Comparison of ENCODE assay signal across 18 cellular contexts in the genomic region with DNA sequence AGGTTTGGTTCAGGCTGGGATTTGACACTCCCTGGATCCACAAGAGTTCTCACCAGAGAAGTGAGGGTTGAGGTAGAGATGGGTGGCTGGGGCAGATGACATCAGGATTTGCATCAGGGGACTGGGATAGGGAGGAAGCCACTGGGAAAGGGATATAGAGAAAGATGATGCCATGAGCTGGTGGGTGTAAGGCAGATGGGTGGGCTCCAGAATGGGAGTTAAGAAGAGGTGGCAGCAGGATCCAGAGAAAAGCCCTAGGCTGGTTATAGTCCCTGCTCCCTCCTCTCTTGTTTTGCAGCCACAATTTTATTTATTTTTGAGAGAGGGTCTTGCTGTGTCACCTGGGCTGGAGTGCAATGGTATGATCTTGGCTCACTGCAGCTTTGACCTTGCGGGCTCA. TPM values are rescaled to one million over a fixed set of nuclear protein-coding genes. Genes with fewer than 3 reads are reported as not detected.
DNase-seq lines count a peak whose midpoint lies in the region; ATAC-seq and TF ChIP-seq lines count a peak whose summit lies in the region.
"Had no signal": no experiment of that assay in that cellular context is flagged by ENCODE, and none has a peak within 500 bp of the region (broad histone marks: within the 10 kb centered on the region; RNA-seq: fewer than 3 reads in every experiment).

No MANE protein-coding gene starts in this region.

- DNase-seq in caudate nucleus (lab: John Stamatoyannopoulos, UW) (no peak), neural crest cell (ENCODE audit: low read depth, low spot score) (no peak), natural killer cell (no peak), lower lobe of right lung (no peak), NCI-H1694 (lab: John Stamatoyannopoulos, UW) (no peak)
- DNase-seq: 8988T; C1 segment of cervical spinal cord; Calu3; CD4-positive, alpha-beta memory T cell; COR-L47; DMS53; DMS79 treated with DMSO at 0.1 percent for 48 hours; GF-D8; GOT3 had no signal

- H3K4me3 ChIP-seq in HEK293 (ENCODE audit: low read depth, low read length) (no peak overlapping the region), lower lobe of right lung (no peak overlapping the region)
- H3K4me3 ChIP-seq: A549, HAP-1 had no signal

- intact Hi-C loops in natural killer cell (cut with micrococcal nuclease) (no loop called here), lower lobe of right lung (cut with DNase I) (no loop called here)

- TF ChIP-seq CTCF in HEK293 (tag by site-specific recombination; IDR thresholded peaks at IDR 0.05) (no peak), neural crest cell (conservative IDR thresholded peaks at IDR 0.05) (no peak), natural killer cell (IDR thresholded peaks at IDR 0.05) (no peak), lower lobe of right lung (IDR thresholded peaks at IDR 0.05) (no peak)

- H3K4me3 Mint-ChIP-seq in neural crest cell (peak overlapping the region; percentile 64), natural killer cell (no peak overlapping the region)
- H3K4me3 Mint-ChIP-seq: CD4-positive, alpha-beta memory T cell had no signal

- H3K27ac Mint-ChIP-seq in neural crest cell (ENCODE audit: unreplicated experiment) = peak overlapping the region; percentile 15
- H3K27ac Mint-ChIP-seq in natural killer cell = no peak overlapping the region

- peaks cover 37% of the 10 kb centered on the region for H3K27me3 ChIP-seq in lower lobe of right lung (ENCODE audit: low read depth)

- no peaks in the 10 kb centered on the region for H3K36me3 Mint-ChIP-seq in neural crest cell (ENCODE audit: low read depth)
- H3K36me3 Mint-ChIP-seq in natural killer cell = no peaks in the 10 kb centered on the region

- H3K27me3 Mint-ChIP-seq in neural crest cell (ENCODE audit: low read depth) (peaks cover 14% of the 10 kb centered on the region), natural killer cell (ENCODE audit: low read depth in 2 of 2) (peaks cover 19 to 29% of the 10 kb centered on the region in 2 donors)

- POLR2A ChIA-PET in HEK293 (lab: Yijun Ruan, JAX) = interaction anchor here (0.7 to 1.2 kb wide), 2 partner anchors 10 to 685 kb away, joined by 3 to 7 read pairs; no protein-coding TSS in a partner anchor

- H3K9me3 Mint-ChIP-seq in neural crest cell (no peaks in the 10 kb centered on the region), natural killer cell (no peaks in the 10 kb centered on the region)
- H3K9me3 Mint-ChIP-seq: CD4-positive, alpha-beta memory T cell had no signal

- no peak overlapping the region for H3K27ac ChIP-seq in HEK293 (ENCODE audit: extremely low read depth, low read depth, low read length)
- H3K27ac ChIP-seq in caudate nucleus (ENCODE audit: low read depth, low read length) = peak overlapping the region; percentile 90
- no peak overlapping the region for H3K27ac ChIP-seq in lower lobe of right lung
- H3K27ac ChIP-seq: A549 had no signal

- H3K36me3 ChIP-seq in HEK293 (ENCODE audit: control insufficient read depth in 2 of 2, insufficient read depth in 1 of 2, low read length in 2 of 2) = no peaks in the 10 kb centered on the region
- no peaks in the 10 kb centered on the region for H3K36me3 ChIP-seq in lower lobe of right lung
- H3K36me3 ChIP-seq: HAP-1 had no signal

- CTCF ChIA-PET in HEK293 (lab: Yijun Ruan, JAX) = interaction anchor here (1.0 kb wide), 1 partner anchor 33 kb away, joined by 3 read pairs; no protein-coding TSS in a partner anchor

- H3K4me1 ChIP-seq in HEK293 (ENCODE audit: control insufficient read depth, insufficient read depth, low read length) (no peaks in the 10 kb centered on the region), lower lobe of right lung (peaks cover 6% of the 10 kb centered on the region)
- H3K4me1 ChIP-seq: HAP-1 had no signal

- ATAC-seq in natural killer cell (no peak), lower lobe of right lung (no peak)

- H3K4me1 Mint-ChIP-seq in neural crest cell = peaks cover 31% of the 10 kb centered on the region
- H3K4me1 Mint-ChIP-seq in natural killer cell = no peaks in the 10 kb centered on the region

- H3K9me3 ChIP-seq in HEK293 (ENCODE audit: control insufficient read depth, insufficient read depth, low read depth, low read length) (no peaks in the 10 kb centered on the region), lower lobe of right lung (no peaks in the 10 kb centered on the region)
- H3K9me3 ChIP-seq: A549, HAP-1 had no signal

TF ChIP-seq in HEK293, 187 proteins besides CTCF, POLR2A, EP300 and RAD21 (continues in another document):
- TF ChIP-seq ZFHX2 (tag by site-specific recombination; conservative IDR thresholded peaks at IDR 0.05) (peak; percentile 51; the same call in 1 of the 2 replicates), ZNF146 (tag by site-specific recombination; IDR thresholded peaks at IDR 0.05) (no peak), ZNF23 (tag by site-specific recombination; IDR thresholded peaks at IDR 0.05; ENCODE audit: borderline replicate concordance) (no peak), SCRT2 (tag by site-specific recombination; IDR thresholded peaks at IDR 0.05) (no peak), ZNF266 (tag by site-specific recombination; IDR thresholded peaks at IDR 0.05; ENCODE audit: low read depth) (no peak), ZNF571 (tag by site-specific recombination; IDR thresholded peaks at IDR 0.05) (no peak)
- TF ChIP-seq, protein P1, sequence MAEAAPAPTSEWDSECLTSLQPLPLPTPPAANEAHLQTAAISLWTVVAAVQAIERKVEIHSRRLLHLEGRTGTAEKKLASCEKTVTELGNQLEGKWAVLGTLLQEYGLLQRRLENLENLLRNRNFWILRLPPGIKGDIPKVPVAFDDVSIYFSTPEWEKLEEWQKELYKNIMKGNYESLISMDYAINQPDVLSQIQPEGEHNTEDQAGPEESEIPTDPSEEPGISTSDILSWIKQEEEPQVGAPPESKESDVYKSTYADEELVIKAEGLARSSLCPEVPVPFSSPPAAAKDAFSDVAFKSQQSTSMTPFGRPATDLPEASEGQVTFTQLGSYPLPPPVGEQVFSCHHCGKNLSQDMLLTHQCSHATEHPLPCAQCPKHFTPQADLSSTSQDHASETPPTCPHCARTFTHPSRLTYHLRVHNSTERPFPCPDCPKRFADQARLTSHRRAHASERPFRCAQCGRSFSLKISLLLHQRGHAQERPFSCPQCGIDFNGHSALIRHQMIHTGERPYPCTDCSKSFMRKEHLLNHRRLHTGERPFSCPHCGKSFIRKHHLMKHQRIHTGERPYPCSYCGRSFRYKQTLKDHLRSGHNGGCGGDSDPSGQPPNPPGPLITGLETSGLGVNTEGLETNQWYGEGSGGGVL (tag by site-specific recombination; IDR thresholded peaks at IDR 0.05) = no peak
- TF ChIP-seq, protein P2, sequence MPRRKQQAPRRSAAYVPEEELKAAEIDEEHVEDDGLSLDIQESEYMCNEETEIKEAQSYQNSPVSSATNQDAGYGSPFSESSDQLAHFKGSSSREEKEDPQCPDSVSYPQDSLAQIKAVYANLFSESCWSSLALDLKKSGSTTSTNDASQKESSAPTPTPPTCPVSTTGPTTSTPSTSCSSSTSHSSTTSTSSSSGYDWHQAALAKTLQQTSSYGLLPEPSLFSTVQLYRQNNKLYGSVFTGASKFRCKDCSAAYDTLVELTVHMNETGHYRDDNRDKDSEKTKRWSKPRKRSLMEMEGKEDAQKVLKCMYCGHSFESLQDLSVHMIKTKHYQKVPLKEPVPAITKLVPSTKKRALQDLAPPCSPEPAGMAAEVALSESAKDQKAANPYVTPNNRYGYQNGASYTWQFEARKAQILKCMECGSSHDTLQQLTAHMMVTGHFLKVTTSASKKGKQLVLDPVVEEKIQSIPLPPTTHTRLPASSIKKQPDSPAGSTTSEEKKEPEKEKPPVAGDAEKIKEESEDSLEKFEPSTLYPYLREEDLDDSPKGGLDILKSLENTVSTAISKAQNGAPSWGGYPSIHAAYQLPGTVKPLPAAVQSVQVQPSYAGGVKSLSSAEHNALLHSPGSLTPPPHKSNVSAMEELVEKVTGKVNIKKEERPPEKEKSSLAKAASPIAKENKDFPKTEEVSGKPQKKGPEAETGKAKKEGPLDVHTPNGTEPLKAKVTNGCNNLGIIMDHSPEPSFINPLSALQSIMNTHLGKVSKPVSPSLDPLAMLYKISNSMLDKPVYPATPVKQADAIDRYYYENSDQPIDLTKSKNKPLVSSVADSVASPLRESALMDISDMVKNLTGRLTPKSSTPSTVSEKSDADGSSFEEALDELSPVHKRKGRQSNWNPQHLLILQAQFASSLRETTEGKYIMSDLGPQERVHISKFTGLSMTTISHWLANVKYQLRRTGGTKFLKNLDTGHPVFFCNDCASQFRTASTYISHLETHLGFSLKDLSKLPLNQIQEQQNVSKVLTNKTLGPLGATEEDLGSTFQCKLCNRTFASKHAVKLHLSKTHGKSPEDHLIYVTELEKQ (tag by site-specific recombination; IDR thresholded peaks at IDR 0.05; ENCODE audit: borderline replicate concordance) = no peak

RNA-seq across cellular contexts. Expression of a gene that starts 1.8 kb away (rescaled TPM):
- total RNA-seq in neural crest cell = 18.9 and 21.4 TPM in 2 replicates
- 1 to 10 TPM in 2 of 3 donors, under 1 TPM in 1; 0.78 to 2.0 (median 1.3) TPM for total RNA-seq in natural killer cell
- 1.3 TPM for total RNA-seq in lower lobe of right lung
- total RNA-seq: Calu3, Daoy had no signal

RNA-seq across cellular contexts. Expression of a gene that starts 9.5 kb away (rescaled TPM):
- 0.35 and 0.50 TPM in 2 replicates for total RNA-seq in neural crest cell
- total RNA-seq in natural killer cell = under 1 TPM in 1 of 3 donors, not detected in 2; 0.25 TPM
- 0.53 TPM for total RNA-seq in lower lobe of right lung
- total RNA-seq: Calu3, Daoy had no signal

RNA-seq across cellular contexts. Expression of a gene that starts 17.1 kb away (rescaled TPM):
- 172 and 178 TPM in 2 replicates for total RNA-seq in neural crest cell
- 100 to 1,000 TPM; 114 to 138 (median 115) TPM for total RNA-seq in natural killer cell
- total RNA-seq in lower lobe of right lung = 79.0 TPM

RNA-seq across cellular contexts. Expression of a gene that starts 17.2 kb away (rescaled TPM):
- total RNA-seq in neural crest cell (15.4 and 16.6 TPM in 2 replicates), natural killer cell (10 to 100 TPM; 17.7 to 24.1 (median 20.9) TPM), lower lobe of right lung (13.4 TPM)

RNA-seq across cellular contexts. Expression of a gene that starts 30.6 kb away (rescaled TPM):
- total RNA-seq in neural crest cell (41.8 and 47.0 TPM in 2 replicates), natural killer cell (10 to 100 TPM; 19.4 to 28.6 (median 20.4) TPM), lower lobe of right lung (78.1 TPM)
